In genomic region chr6:54747955-54748354, GRCh38 we compare ENCODE assay signal across 23 cellular contexts.
"Had no signal": no experiment of that assay in that cellular context is flagged by ENCODE, and none has a peak within 500 bp of the region (broad histone marks: within the 10 kb centered on the region; RNA-seq: fewer than 3 reads in every experiment).

No MANE protein-coding gene starts in this region.

- FAIRE-seq: HepG2 had no signal

- H3K9ac ChIP-seq: SK-N-SH had no signal

- ATAC-seq: HepG2, Panc1 had no signal

- DNase-seq: IMR-90, Karpas-422, KG1, MG63, NCI-H1092, NCI-H1105 treated with DMSO at 0.1 percent for 48 hours, NCI-H1417 treated with DMSO at 0.1 percent for 48 hours, NCI-H146, NCI-H1694 treated with DMSO at 0.1 percent for 48 hours, NCI-H2029, NCI-H2081 treated with DMSO at 0.1 percent for 48 hours, NCI-H2171, NCI-H226, NCI-H446, NCI-H510A, NCI-H524 treated with DMSO at 0.1 percent for 48 hours, NCI-H69, NCI-H774, SHP77, SK-N-SH, SW 1271 had no signal

- H3K4me2 ChIP-seq: SK-N-SH had no signal

- H3K36me3 ChIP-seq: MG63 had no signal

- H3K27me3 ChIP-seq: MG63 had no signal

- H3K9me3 ChIP-seq: MG63, SK-N-SH had no signal

- H3K4me3 ChIP-seq: MG63 had no signal
